Comparison of ENCODE assay signal across 18 cellular contexts in genomic region chr9:19498015-19498414, GRCh38.
DNase-seq lines count a peak whose midpoint lies in the region; TF ChIP-seq lines count a peak whose summit lies in the region.
"Had no signal": no experiment of that assay in that cellular context is flagged by ENCODE, and none has a peak within 500 bp of the region (broad histone marks: within the 10 kb centered on the region; RNA-seq: fewer than 3 reads in every experiment).

No MANE protein-coding gene starts in this region.

- H3K4me3 ChIP-seq in AG10803 (ENCODE audit: low read length) (no peak overlapping the region), epithelial cell of esophagus (ENCODE audit: low read length) (no peak overlapping the region)
- H3K4me3 ChIP-seq: breast epithelium, esophagus squamous epithelium, SJCRH30, stomach had no signal

- CTCF ChIA-PET in GM10248 (lab: Yijun Ruan, JAX) = interaction anchor here (1.5 kb wide), 1 partner anchor 33 kb away, joined by 3 read pairs; no protein-coding TSS in a partner anchor

- DNase-seq in AG10803 (ENCODE audit: low read depth) (peak; percentile 58), RPMI7951 (ENCODE audit: low read depth) (peak; percentile 3), epithelial cell of esophagus (ENCODE audit: low read depth) (peak; percentile 52), iris pigment epithelial cell (ENCODE audit: low read depth) (peak; percentile 72), middle frontal gyrus (ENCODE audit: extremely low spot score, low spot score) (no peak), GM10248 (ENCODE audit: extremely low spot score) (no peak), islet precursor cell (no peak)
- no peak for DNase-seq in activated naive CD4-positive, alpha-beta T cell (lab: John Stamatoyannopoulos, UW)
- DNase-seq: esophagus squamous epithelium; GOT3; natural killer cell; NCI-H1417 treated with DMSO at 0.1 percent for 48 hours; SJCRH30; small intestine; stimulated activated CD4-positive, alpha-beta T cell treated with anti-CD3 and anti-CD28 coated beads, Interleukin-4, amount 100 ng/mL, for 24 hours; stomach; T-helper 17 cell had no signal

- POLR2A ChIA-PET in GM10248 (lab: Yijun Ruan, JAX) = no interaction called here

- TF ChIP-seq CTCF in AG10803 (conservative IDR thresholded peaks at IDR 0.05; ENCODE audit: low read length) = no peak
- no peak for TF ChIP-seq CTCF in epithelial cell of esophagus (IDR thresholded peaks at IDR 0.05; ENCODE audit: insufficient read depth, low read depth, low read length, missing control alignments)
- TF ChIP-seq CTCF in GM10248 (IDR thresholded peaks at IDR 0.05; ENCODE audit: control extremely low read depth, extremely low read depth, low read depth, missing control alignments) = no peak

Comparison
In these comparisons a context has a peak if more than half of its experiments do, and no peak if none do; other contexts are left out.
1. DNase-seq: peak in AG10803 (single experiment), RPMI7951 (single experiment), epithelial cell of esophagus (single experiment) and iris pigment epithelial cell (single experiment); none in middle frontal gyrus (single experiment), GM10248 (single experiment), islet precursor cell (single experiment) and activated naive CD4-positive, alpha-beta T cell (0 of 4).